ENCODE assay signal across 1 cellular context in genomic region chr11:125968363-125968762, GRCh38.
TF ChIP-seq lines count a peak whose summit lies in the region.

No MANE protein-coding gene starts in this region.

TF ChIP-seq in GM12878, 131 proteins besides CTCF, POLR2A, EP300 and RAD21 (continued from another document):
- TF ChIP-seq HSF1 (IDR thresholded peaks at IDR 0.05; ENCODE audit: low read depth, low read length) (no peak), WRNIP1 (IDR thresholded peaks at IDR 0.05; ENCODE audit: borderline replicate concordance, low read depth, low read length) (no peak), NFXL1 (IDR thresholded peaks at IDR 0.05; ENCODE audit: borderline replicate concordance) (no peak), RCOR1 (conservative IDR thresholded peaks at IDR 0.05; ENCODE audit: low read depth, low read length) (no peak), NBN (IDR thresholded peaks at IDR 0.05) (no peak), ZZZ3 (IDR thresholded peaks at IDR 0.05; ENCODE audit: control insufficient read depth, insufficient read length, low read depth) (no peak)
- TF ChIP-seq, protein P1, sequence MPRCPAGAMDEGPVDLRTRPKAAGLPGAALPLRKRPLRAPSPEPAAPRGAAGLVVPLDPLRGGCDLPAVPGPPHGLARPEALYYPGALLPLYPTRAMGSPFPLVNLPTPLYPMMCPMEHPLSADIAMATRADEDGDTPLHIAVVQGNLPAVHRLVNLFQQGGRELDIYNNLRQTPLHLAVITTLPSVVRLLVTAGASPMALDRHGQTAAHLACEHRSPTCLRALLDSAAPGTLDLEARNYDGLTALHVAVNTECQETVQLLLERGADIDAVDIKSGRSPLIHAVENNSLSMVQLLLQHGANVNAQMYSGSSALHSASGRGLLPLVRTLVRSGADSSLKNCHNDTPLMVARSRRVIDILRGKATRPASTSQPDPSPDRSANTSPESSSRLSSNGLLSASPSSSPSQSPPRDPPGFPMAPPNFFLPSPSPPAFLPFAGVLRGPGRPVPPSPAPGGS (IDR thresholded peaks at IDR 0.05; ENCODE audit: borderline replicate concordance, insufficient read depth, low read depth, low read length, poor library complexity, severe bottlenecking): no peak
